Comparison of ENCODE assay signal across 8 cellular contexts in genomic region chr7:87876759-87877234, GRCh38. TPM values are rescaled to one million over a fixed set of nuclear protein-coding genes. Genes with fewer than 3 reads are reported as not detected.
DNase-seq lines count a peak whose midpoint lies in the region; ATAC-seq, FAIRE-seq and TF ChIP-seq lines count a peak whose summit lies in the region.

No MANE protein-coding gene starts in this region.

- DNase-seq in NCI-H1436 (lab: John Stamatoyannopoulos, UW) (peak; percentile 29), NCI-H1436 treated with DMSO at 0.1 percent for 48 hours (lab: John Stamatoyannopoulos, UW) (no peak), KG1 (lab: John Stamatoyannopoulos, UW) (peak; percentile 44), amniotic epithelial cell (ENCODE audit: low read depth) (peak; percentile 60), left cardiac atrium (peak; percentile 70), pons (ENCODE audit: low spot score) (peak; percentile 41), urothelium cell line (ENCODE audit: low spot score) (peak; percentile 77)

- ATAC-seq in SK-N-SH treated with all-trans-retinoic acid at 6 μM for 48 hours = peak; percentile 66
- peak; percentile 56 to 71 for ATAC-seq in left cardiac atrium

- no peak for FAIRE-seq in urothelium cell line (lab: Jason Lieb, UNC)

- intact Hi-C loops in left cardiac atrium (cut with DNase I) = loop anchor here in 1 of 2 donors (10.0 kb wide), 1 partner anchor 58 kb away; the partner anchor contains the start of gene ADAM22

TF ChIP-seq in SK-N-SH treated with all-trans-retinoic acid at 6 μM for 48 hours, 23 proteins besides CTCF, POLR2A, EP300 and RAD21:
- TF ChIP-seq SNAI2 (CRISPR knock-in tag; IDR thresholded peaks at IDR 0.05) (no peak), CREB5 (CRISPR knock-in tag; IDR thresholded peaks at IDR 0.05; ENCODE audit: low read depth) (no peak), TSHZ2 (CRISPR knock-in tag; IDR thresholded peaks at IDR 0.05) (no peak), ZNF565 (CRISPR knock-in tag; conservative IDR thresholded peaks at IDR 0.05; ENCODE audit: low read depth) (no peak), TCF4 (CRISPR knock-in tag; IDR thresholded peaks at IDR 0.05; ENCODE audit: borderline replicate concordance) (no peak), PPARA (CRISPR knock-in tag; IDR thresholded peaks at IDR 0.05; ENCODE audit: borderline replicate concordance) (no peak), OSR1 (CRISPR knock-in tag; IDR thresholded peaks at IDR 0.05) (no peak), ZNF8 (CRISPR knock-in tag; IDR thresholded peaks at IDR 0.05) (no peak), ESRRG (CRISPR knock-in tag; IDR thresholded peaks at IDR 0.05) (no peak), ZNF70 (CRISPR knock-in tag; IDR thresholded peaks at IDR 0.05) (no peak), CSRNP3 (CRISPR knock-in tag; IDR thresholded peaks at IDR 0.05) (no peak), RARB (CRISPR knock-in tag; IDR thresholded peaks at IDR 0.05) (no peak), ISL1 (CRISPR knock-in tag; IDR thresholded peaks at IDR 0.05) (no peak), ZFP30 (CRISPR knock-in tag; IDR thresholded peaks at IDR 0.05) (no peak), PATZ1 (CRISPR knock-in tag; IDR thresholded peaks at IDR 0.05; ENCODE audit: borderline replicate concordance) (no peak)

RNA-seq across cellular contexts. Expression of gene DBF4, which starts 0.5 kb away (rescaled TPM):
- 1 to 10 TPM; 3.1 to 5.3 TPM for total RNA-seq in left cardiac atrium

RNA-seq across cellular contexts. Expression of gene SLC25A40, which starts 0.6 kb away (rescaled TPM):
- 10 to 100 TPM; 25.1 to 31.4 TPM for total RNA-seq in left cardiac atrium

RNA-seq across cellular contexts. Expression of gene ADAM22, which starts 57.3 kb away (rescaled TPM):
- total RNA-seq in left cardiac atrium = 1 to 10 TPM; 3.1 to 4.3 TPM
